ENCODE assay signal across 10 cellular contexts in genomic region chr21:26148071-26148470, GRCh38. TPM values are rescaled to one million over a fixed set of nuclear protein-coding genes. Genes with fewer than 3 reads are reported as not detected.
DNase-seq lines count a peak whose midpoint lies in the region; ATAC-seq and TF ChIP-seq lines count a peak whose summit lies in the region.
"Had no signal": no experiment of that assay in that cellular context is flagged by ENCODE, and none has a peak within 500 bp of the region (broad histone marks: within the 10 kb centered on the region; RNA-seq: fewer than 3 reads in every experiment).

No MANE protein-coding gene starts in this region.

- peak; percentile 55 for DNase-seq in H7
- DNase-seq in heart right ventricle = peak in 1 of 2 donors; percentile 25
- DNase-seq in putamen (ENCODE audit: low spot score) = no peak
- DNase-seq in NCI-H748 (lab: John Stamatoyannopoulos, UW; ENCODE audit: unreplicated experiment) = no peak
- no peak for DNase-seq in NCI-H187 treated with DMSO at 0.1 percent for 48 hours (lab: John Stamatoyannopoulos, UW)
- no peak for DNase-seq in NCI-H2171 treated with DMSO at 0.1 percent for 48 hours (lab: John Stamatoyannopoulos, UW)
- DNase-seq: MV-4-11; stimulated activated CD4-positive, alpha-beta T cell treated with anti-CD3 and anti-CD28 coated beads, Interleukin-2, amount 100 ng/mL, for 24 hours had no signal

- 5 to 12% methylated on average over 2 of the region's 2 CpGs for WGBS in heart right ventricle, 2 donors

- H3K27ac ChIP-seq in VCaP (peak overlapping the region; percentile 58; the same call in 1 of the 2 replicates), heart right ventricle (peak overlapping the region in 8 of 10 donors; percentile 26 to 82 (median 51))

- no peak for TF ChIP-seq CTCF in VCaP (conservative IDR thresholded peaks at IDR 0.05)
- TF ChIP-seq CTCF in heart right ventricle (IDR thresholded peaks at IDR 0.05) = no peak

- no peaks in the 10 kb centered on the region for H3K27me3 ChIP-seq in H7 (ENCODE audit: control insufficient read depth, insufficient read depth, low read length)
- no peaks in the 10 kb centered on the region for H3K27me3 ChIP-seq in heart right ventricle
- H3K27me3 ChIP-seq in skeletal muscle satellite cell (ENCODE audit: control insufficient read depth, insufficient read depth, low read length) = no peaks in the 10 kb centered on the region

- H3K4me1 ChIP-seq in heart right ventricle = peaks cover 9 to 43% (median 24%) of the 10 kb centered on the region in 9 donors
- peaks cover 20% of the 10 kb centered on the region for H3K4me1 ChIP-seq in skeletal muscle satellite cell (ENCODE audit: control insufficient read depth, insufficient read depth, low read length)

- no peak overlapping the region for H3K9ac ChIP-seq in skeletal muscle satellite cell (ENCODE audit: low read depth, low read length)

- intact Hi-C loops in heart right ventricle (cut with DNase I) = no loop called here

- peak; percentile 54 to 89 (median 84) for ATAC-seq in heart right ventricle

- peak overlapping the region; percentile 37 for H3K4me2 ChIP-seq in skeletal muscle satellite cell (ENCODE audit: low read length)

- H3K9me3 ChIP-seq in heart right ventricle (no peaks in the 10 kb centered on the region), skeletal muscle satellite cell (replicated peaks; ENCODE audit: low read length) (no peaks in the 10 kb centered on the region)

- no peak overlapping the region for H3K4me3 ChIP-seq in H7 (ENCODE audit: insufficient read depth, low read depth, low read length)
- no peak overlapping the region for H3K4me3 ChIP-seq in heart right ventricle
- no peak overlapping the region for H3K4me3 ChIP-seq in skeletal muscle satellite cell (ENCODE audit: low read length)

- H3K36me3 ChIP-seq in H7 (replicated peaks; ENCODE audit: control insufficient read depth, insufficient read depth, low read length) = peaks cover 2% of the 10 kb centered on the region; the same call in 1 of the 2 replicates
- H3K36me3 ChIP-seq in heart right ventricle = peaks cover 0 to 5% (median 0%) of the 10 kb centered on the region in 9 donors
- H3K36me3 ChIP-seq in skeletal muscle satellite cell (ENCODE audit: insufficient read depth, low read length) = no peaks in the 10 kb centered on the region

RNA-seq across cellular contexts. Expression of gene APP, which starts 22.5 kb away (rescaled TPM):
- 316 and 368 TPM in 2 replicates for total RNA-seq in H7 (2014; rRNA removed; shearing (Covaris generic))
- 100 to 1,000 TPM; 324 to 434 (median 398) TPM for total RNA-seq in heart right ventricle
- polyA plus RNA-seq in heart right ventricle = 100 to 1,000 TPM; 106 to 186 TPM
- 261 and 279 TPM in 2 replicates for total RNA-seq in skeletal muscle satellite cell (2012; rRNA removed)
